ENCODE assay signal across 9 cellular contexts in genomic region chr3:31377045-31377642, GRCh38.
DNase-seq lines count a peak whose midpoint lies in the region; ATAC-seq and TF ChIP-seq lines count a peak whose summit lies in the region.
"Had no signal": no experiment of that assay in that cellular context is flagged by ENCODE, and none has a peak within 500 bp of the region (broad histone marks: within the 10 kb centered on the region; RNA-seq: fewer than 3 reads in every experiment).

No MANE protein-coding gene starts in this region.

- peak; percentile 31 for DNase-seq in 8988T
- peak; percentile 11 for DNase-seq in T1000 (lab: John Stamatoyannopoulos, UW)
- peak; percentile 53 to 78 for DNase-seq in foreskin fibroblast
- no peak for DNase-seq in ecto neural progenitor cell (ENCODE audit: low spot score)
- no peak for DNase-seq in posterior cingulate gyrus
- no peak for DNase-seq in GM10248 (ENCODE audit: extremely low spot score)
- no peak for DNase-seq in NCI-H187 treated with DMSO at 0.1 percent for 48 hours (lab: John Stamatoyannopoulos, UW)
- DNase-seq: NCI-H187 had no signal

- intact Hi-C loops in posterior cingulate gyrus (cut with DNase I) = no loop called here

- H3K4me3 ChIP-seq in foreskin fibroblast (ENCODE audit: low read depth in 1 of 2, low read length in 2 of 2) = no peak overlapping the region

- no peak for TF ChIP-seq CTCF in foreskin fibroblast (IDR thresholded peaks at IDR 0.05; ENCODE audit: low read depth, low read length)
- TF ChIP-seq CTCF in GM10248 (IDR thresholded peaks at IDR 0.05; ENCODE audit: control extremely low read depth, extremely low read depth, low read depth, missing control alignments) = no peak

- peak; percentile 65 for ATAC-seq in GM19351 (IDR thresholded peaks at IDR 0.05; ENCODE audit: unreplicated experiment)

- POLR2A ChIA-PET in GM10248 (lab: Yijun Ruan, JAX) = no interaction called here

- CTCF ChIA-PET in GM10248 (lab: Yijun Ruan, JAX) = interaction anchor here (0.7 to 2.0 kb wide), 9 partner anchors 10 to 89 kb away, joined by 3 to 6 read pairs (median 3); no protein-coding TSS in a partner anchor

Comparison
In these comparisons a context has a peak if more than half of its experiments do, and no peak if none do; other contexts are left out.
1. DNase-seq: peak in 8988T (single experiment), T1000 (single experiment) and foreskin fibroblast (2 of 2); none in ecto neural progenitor cell (single experiment), posterior cingulate gyrus (0 of 10), GM10248 (single experiment) and NCI-H187 treated with DMSO at 0.1 percent for 48 hours (single experiment).